In genomic region chr2:222424729-222425671, GRCh38 we compare ENCODE assay signal across 8 cellular contexts. TPM values are rescaled to one million over a fixed set of nuclear protein-coding genes. Genes with fewer than 3 reads are reported as not detected.
A peak's percentile ranks its signal among the peaks of the same experiment; 100 is the strongest.
DNase-seq lines count a peak whose midpoint lies in the region; ATAC-seq and TF ChIP-seq lines count a peak whose summit lies in the region.
"Had no signal": no experiment of that assay in that cellular context is flagged by ENCODE, and none has a peak within 500 bp of the region (broad histone marks: within the 10 kb centered on the region; RNA-seq: fewer than 3 reads in every experiment).

No MANE protein-coding gene starts in this region.

- no peak for TF ChIP-seq EP300 in transverse colon (IDR thresholded peaks at IDR 0.05; ENCODE audit: low read depth)

- in situ Hi-C loops in GM18951 (cut with MboI; ENCODE audit: low sequenced_read_pairs, unreplicated experiment) (no loop called here), transverse colon (cut with MboI; ENCODE audit: low pct_ligation_motif_present in 1 of 4, low pct_unique_long_range_greater_than_20kb in 1 of 4, low sequenced_read_pairs in 3 of 4) (no loop called here)

- peak; percentile 31 for TF ChIP-seq POLR2A in GM18951 (IDR thresholded peaks at IDR 0.05; ENCODE audit: extremely low read depth, insufficient read depth, insufficient read length)
- TF ChIP-seq POLR2A in transverse colon (IDR thresholded peaks at IDR 0.05), result no peak

- H3K4me3 ChIP-seq in WERI-Rb-1 (ENCODE audit: low read depth, low read length) (peak overlapping the region; percentile 42), mucosa of stomach (ENCODE audit: low read length) (peak overlapping the region; percentile 60), transverse colon (peak overlapping the region; percentile 60 to 80 (median 68))

- peak overlapping the region; percentile 95 for H3K9ac ChIP-seq in mucosa of stomach (ENCODE audit: low read length)

- TF ChIP-seq CTCF in WERI-Rb-1 (IDR thresholded peaks at IDR 0.05; ENCODE audit: low read depth, low read length) (no peak), transverse colon (IDR thresholded peaks at IDR 0.05) (no peak)

- H3K4me1 ChIP-seq in mucosa of stomach (ENCODE audit: control insufficient read depth, insufficient read depth, low read length) (peaks cover 35% of the 10 kb centered on the region), transverse colon (peaks cover 0 to 30% (median 13%) of the 10 kb centered on the region in 4 donors)

- intact Hi-C loops in transverse colon (cut with DNase I; ENCODE audit: low total_unique reads), result no loop called here

- H3K9me3 ChIP-seq in WERI-Rb-1 (ENCODE audit: severe bottlenecking) (no peaks in the 10 kb centered on the region), mucosa of stomach (ENCODE audit: control insufficient read depth, low read length) (no peaks in the 10 kb centered on the region), transverse colon (no peaks in the 10 kb centered on the region)

- 14 to 16% methylated on average over 16 to 53 of the region's 74 CpGs for WGBS in transverse colon (ENCODE audit: low coverage in 1 of 2), 2 donors

- ATAC-seq in HG02884 (IDR thresholded peaks at IDR 0.05; ENCODE audit: unreplicated experiment) (peak; percentile 17), GM18870 (IDR thresholded peaks at IDR 0.05; ENCODE audit: unreplicated experiment) (no peak)

- DNase-seq in WERI-Rb-1 (no peak), ecto neural progenitor cell (ENCODE audit: low spot score) (peak; percentile 59), transverse colon (peak; percentile 43)

- H3K27ac ChIP-seq in WERI-Rb-1 (no peak overlapping the region), transverse colon (peak overlapping the region; percentile 86 to 90 (median 89))

- H3K27me3 ChIP-seq in WERI-Rb-1 (ENCODE audit: insufficient read depth, low read depth, severe bottlenecking) (peaks cover 20% of the 10 kb centered on the region), mucosa of stomach (ENCODE audit: control insufficient read depth, insufficient read depth, low read length) (peaks cover 7% of the 10 kb centered on the region), transverse colon (peaks cover 40% of the 10 kb centered on the region)

- H3K36me3 ChIP-seq in WERI-Rb-1 (no peaks in the 10 kb centered on the region), mucosa of stomach (ENCODE audit: control insufficient read depth, insufficient read depth, low read length) (no peaks in the 10 kb centered on the region), transverse colon (no peaks in the 10 kb centered on the region)

RNA-seq across cellular contexts. Expression of gene SGPP2, which starts 0.7 kb away (rescaled TPM):
- total RNA-seq in transverse colon, result 10 to 100 TPM; 26.5 to 56.5 (median 48.7) TPM
- total RNA-seq: RPMI7951 had no signal
